ENCODE assay signal across 9 cellular contexts in the genomic region with DNA sequence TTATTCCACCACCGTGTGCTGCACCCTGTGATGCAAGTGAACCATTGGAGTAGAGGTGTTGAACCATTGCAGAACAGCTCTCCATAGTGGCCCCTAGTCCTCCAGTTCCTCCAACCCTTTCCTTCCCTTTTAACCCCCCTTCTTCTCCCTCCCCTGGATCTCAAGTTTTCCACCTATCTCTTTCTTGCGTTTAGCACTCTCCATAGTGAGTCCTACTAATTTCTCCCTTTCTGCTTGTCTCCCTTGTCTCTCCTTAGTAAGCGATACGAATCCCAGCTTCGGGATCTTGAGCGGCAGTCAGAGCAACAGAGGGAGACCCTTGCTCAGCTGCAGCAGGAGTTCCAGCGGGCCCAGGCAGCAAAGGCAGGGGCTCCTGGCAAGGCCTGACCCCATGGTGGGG. TPM values are rescaled to one million over a fixed set of nuclear protein-coding genes. Genes with fewer than 3 reads are reported as not detected.
DNase-seq lines count a peak whose midpoint lies in the region; ATAC-seq, FAIRE-seq and TF ChIP-seq lines count a peak whose summit lies in the region.
"Had no signal": no experiment of that assay in that cellular context is flagged by ENCODE, and none has a peak within 500 bp of the region (broad histone marks: within the 10 kb centered on the region; RNA-seq: fewer than 3 reads in every experiment).

No MANE protein-coding gene starts in this region.

- no peaks in the 10 kb centered on the region for H4K20me1 ChIP-seq in HepG2 (ENCODE audit: insufficient read depth, low read length)

- no peaks in the 10 kb centered on the region for H3K9me3 Mint-ChIP-seq in activated naive CD4-positive, alpha-beta T cell treated with anti-CD3 and anti-CD28 coated beads, Interleukin-2, amount 50 U/mL, for 24 hours
- H3K9me3 Mint-ChIP-seq in activated naive CD8-positive, alpha-beta T cell treated with anti-CD3 and anti-CD28 coated beads for 36 hours, result no peaks in the 10 kb centered on the region
- H3K9me3 Mint-ChIP-seq in type B pancreatic cell, result no peaks in the 10 kb centered on the region

- peak overlapping the region; percentile 73 to 96 (median 94) for H3K4me3 ChIP-seq in HepG2 (replicated peaks in 1 of 3; ENCODE audit: insufficient read depth in 1 of 3, low read depth in 2 of 3, low read length in 3 of 3)

- peaks cover 42% of the 10 kb centered on the region for H3K4me1 Mint-ChIP-seq in activated naive CD4-positive, alpha-beta T cell treated with anti-CD3 and anti-CD28 coated beads, Interleukin-2, amount 50 U/mL, for 24 hours
- H3K4me1 Mint-ChIP-seq in activated naive CD8-positive, alpha-beta T cell treated with anti-CD3 and anti-CD28 coated beads for 36 hours, result peaks cover 26% of the 10 kb centered on the region
- H3K4me1 Mint-ChIP-seq in type B pancreatic cell (ENCODE audit: unreplicated experiment), result peaks cover 25% of the 10 kb centered on the region

- H2AFZ ChIP-seq in HepG2 (ENCODE audit: low read length), result no peak overlapping the region

- H3K4me2 ChIP-seq in HepG2 (ENCODE audit: low read depth, low read length), result peak overlapping the region; percentile 99

- TF ChIP-seq RAD21 in HepG2 (CRISPR knock-in tag; IDR thresholded peaks at IDR 0.05), result no peak

- H3K4me1 ChIP-seq in HepG2 (ENCODE audit: insufficient read depth, low read length), result peaks cover 22% of the 10 kb centered on the region

- CTCF ChIA-PET in HepG2 (lab: Yijun Ruan, JAX; ENCODE audit: low intra/inter-chr PET ratio, low total read pairs), result interaction anchor here (1.4 kb wide), 1 partner anchor 9 kb away, joined by 3 read pairs; no protein-coding TSS in a partner anchor

- H3K27me3 Mint-ChIP-seq in activated naive CD4-positive, alpha-beta T cell treated with anti-CD3 and anti-CD28 coated beads, Interleukin-2, amount 50 U/mL, for 24 hours, result no peaks in the 10 kb centered on the region
- H3K27me3 Mint-ChIP-seq in activated naive CD8-positive, alpha-beta T cell treated with anti-CD3 and anti-CD28 coated beads for 36 hours, result no peaks in the 10 kb centered on the region
- H3K27me3 Mint-ChIP-seq in type B pancreatic cell, result no peaks in the 10 kb centered on the region

- H3K27ac Mint-ChIP-seq in activated naive CD4-positive, alpha-beta T cell treated with anti-CD3 and anti-CD28 coated beads, Interleukin-2, amount 50 U/mL, for 24 hours, result peak overlapping the region; percentile 95
- peak overlapping the region; percentile 97 for H3K27ac Mint-ChIP-seq in activated naive CD8-positive, alpha-beta T cell treated with anti-CD3 and anti-CD28 coated beads for 36 hours
- peak overlapping the region; percentile 92 for H3K27ac Mint-ChIP-seq in type B pancreatic cell

- peaks cover 27% of the 10 kb centered on the region for H3K79me2 ChIP-seq in HepG2 (ENCODE audit: insufficient read depth, low read length)

- H3K9me3 ChIP-seq in HepG2 (ENCODE audit: low read length), result no peaks in the 10 kb centered on the region

- no peak for DNase-seq in activated naive CD4-positive, alpha-beta T cell (lab: John Stamatoyannopoulos, UW)
- DNase-seq in activated naive CD8-positive, alpha-beta T cell treated with anti-CD3 and anti-CD28 coated beads for 36 hours, result no peak
- DNase-seq in HepG2 (ENCODE audit: low spot score), result no peak
- DNase-seq in type B pancreatic cell (ENCODE audit: extremely low spot score, unreplicated experiment), result no peak
- no peak for DNase-seq in NCI-H2171 treated with DMSO at 0.1 percent for 48 hours (lab: John Stamatoyannopoulos, UW)
- no peak for DNase-seq in stimulated activated CD4-positive, alpha-beta T cell treated with anti-CD3 and anti-CD28 coated beads, Interleukin-15, amount 100 ng/mL, for 24 hours
- DNase-seq: DMS79 had no signal

- H3K27me3 ChIP-seq in HepG2 (ENCODE audit: control insufficient read depth in 1 of 2, insufficient read depth in 2 of 2, low read length in 2 of 2), result no peaks in the 10 kb centered on the region; a peak in 1 of 5 replicates

- in situ Hi-C loops in HepG2 (cut with HindIII; ENCODE audit: extremely low pct_ligation_motif_present, low pct_unique_long_range_greater_than_20kb), result loop anchor here (25.0 kb wide), 1 partner anchor 122 kb away; the partner anchor contains the start of genes CUTA, PHF1 and SYNGAP1

- 80% methylated on average over 7 of the region's 7 CpGs for WGBS in HepG2 (ENCODE audit: low lambda C conversion rate)

- ATAC-seq in HepG2, result no peak
- ATAC-seq in GM18873 (IDR thresholded peaks at IDR 0.05; ENCODE audit: low FRiP score, unreplicated experiment), result no peak

- intact Hi-C loops in HepG2 (cut with micrococcal nuclease; ENCODE audit: unreplicated experiment), result no loop called here

- H3K36me3 ChIP-seq in HepG2 (replicated peaks in 1 of 2; ENCODE audit: control insufficient read depth in 1 of 2, insufficient read depth in 2 of 2, low read length in 2 of 2), result peaks cover 14 to 42% of the 10 kb centered on the region in 2 experiments

- H3K4me3 Mint-ChIP-seq in activated naive CD4-positive, alpha-beta T cell treated with anti-CD3 and anti-CD28 coated beads, Interleukin-2, amount 50 U/mL, for 24 hours, result peak overlapping the region; percentile 97
- H3K4me3 Mint-ChIP-seq in activated naive CD8-positive, alpha-beta T cell treated with anti-CD3 and anti-CD28 coated beads for 36 hours, result peak overlapping the region; percentile 99
- H3K4me3 Mint-ChIP-seq in type B pancreatic cell, result peak overlapping the region; percentile 99

- no peak for TF ChIP-seq CTCF in HepG2 (CRISPR knock-in tag; IDR thresholded peaks at IDR 0.05)
- TF ChIP-seq CTCF in type B pancreatic cell (conservative IDR thresholded peaks at IDR 0.05), result no peak

- TF ChIP-seq EP300 in HepG2 (IDR thresholded peaks at IDR 0.05; ENCODE audit: low read depth in 2 of 2, low read length in 2 of 2) (no peak), HepG2 (CRISPR knock-in tag; IDR thresholded peaks at IDR 0.05; ENCODE audit: borderline replicate concordance) (no peak)

- TF ChIP-seq POLR2A in HepG2 (IDR thresholded peaks at IDR 0.05; ENCODE audit: insufficient read depth in 1 of 2, low read depth in 2 of 2, low read length in 2 of 2), result no peak; a peak in 1 of 4 replicates

- BruUV-seq in HepG2 (replicated peaks; lab: Mats Ljungman, UMichigan), result no TSS peak

- peak overlapping the region; percentile 92 for H3K9ac ChIP-seq in HepG2 (ENCODE audit: insufficient read depth, low read depth, low read length)

- H3K36me3 Mint-ChIP-seq in activated naive CD4-positive, alpha-beta T cell treated with anti-CD3 and anti-CD28 coated beads, Interleukin-2, amount 50 U/mL, for 24 hours, result peaks cover 16% of the 10 kb centered on the region
- H3K36me3 Mint-ChIP-seq in activated naive CD8-positive, alpha-beta T cell treated with anti-CD3 and anti-CD28 coated beads for 36 hours, result peaks cover 34% of the 10 kb centered on the region
- H3K36me3 Mint-ChIP-seq in type B pancreatic cell, result peaks cover 13% of the 10 kb centered on the region

- H3K27ac ChIP-seq in HepG2 (ENCODE audit: extremely low read length, insufficient read depth, low read length), result peak overlapping the region; percentile 56

- POLR2A ChIA-PET in HepG2 (lab: Yijun Ruan, JAX), result interaction anchor here (0.7 to 3.4 kb wide), 5 partner anchors 9 to 42 kb away, joined by 3 to 34 read pairs (median 14); partner anchors contain the start of genes B3GALT4, RGL2, RPS18 and VPS52

- no peak for FAIRE-seq in HepG2 (lab: Jason Lieb, UNC)

RNA-seq across cellular contexts. Expression of gene PFDN6, which starts 1.1 kb away (rescaled TPM):
- total RNA-seq in activated naive CD8-positive, alpha-beta T cell treated with anti-CD3 and anti-CD28 coated beads for 36 hours, result 100 to 1,000 TPM; 106 to 107 TPM
- total RNA-seq in HepG2 (2016; rRNA removed; fragmentation: Illumina TruSeq; extraction: Trizol) (87.0 and 118 TPM in 2 replicates), type B pancreatic cell (ENCODE audit: low replicate concordance) (52.9 and 54.5 TPM in 2 replicates)
- 21.9 and 25.1 TPM in 2 replicates for total RNA-seq in HepG2 (2016; cell fraction: cytosol; rRNA removed; fragmentation: Illumina TruSeq; extraction: Trizol; ENCODE audit: low read depth)
- total RNA-seq in HepG2 (2016; cell fraction: insoluble cytoplasmic fraction; rRNA removed; fragmentation: Illumina TruSeq; extraction: Trizol), result 97.0 and 123 TPM in 2 replicates
- 19.5 and 24.7 TPM in 2 replicates for total RNA-seq in HepG2 (2016; cell fraction: membrane; rRNA removed; fragmentation: Illumina TruSeq; extraction: Trizol)
- 35.5 and 41.4 TPM in 2 replicates for total RNA-seq in HepG2 (2016; cell fraction: nucleus; rRNA removed; fragmentation: Illumina TruSeq; extraction: Trizol)
- polyA plus RNA-seq in HepG2 (2011; rRNA removed), result 75.5 and 92.2 TPM in 2 replicates
- polyA plus RNA-seq in HepG2 (2011; cell fraction: cytosol; rRNA removed), result 41.4 and 48.4 TPM in 2 replicates
- polyA plus RNA-seq in HepG2 (2011; cell fraction: nucleus; rRNA removed), result 65.1 and 96.7 TPM in 2 replicates
- 78.6 and 94.5 TPM in 2 replicates for polyA plus RNA-seq in HepG2 (2012)
- 20.6 and 21.5 TPM in 2 replicates for polyA plus RNA-seq in HepG2 (2016; cell fraction: cytosol; fragmentation: Illumina TruSeq; extraction: Trizol; ENCODE audit: low read depth)
- polyA plus RNA-seq in HepG2 (2016; cell fraction: insoluble cytoplasmic fraction; fragmentation: Illumina TruSeq; extraction: Trizol; ENCODE audit: low read depth), result 142 and 148 TPM in 2 replicates
- polyA plus RNA-seq in HepG2 (2016; cell fraction: membrane; fragmentation: Illumina TruSeq; extraction: Trizol; ENCODE audit: low read depth), result 20.0 and 22.3 TPM in 2 replicates
- polyA plus RNA-seq in HepG2 (2016; cell fraction: nucleus; fragmentation: Illumina TruSeq; extraction: Trizol; ENCODE audit: insufficient read depth, low read depth), result 80.0 and 80.7 TPM in 2 replicates
- polyA minus RNA-seq in HepG2 (2011; rRNA and poly(A)+ RNA removed; ENCODE audit: low replicate concordance), result 11.7 and 27.1 TPM in 2 replicates
- 14.2 and 19.7 TPM in 2 replicates for polyA minus RNA-seq in HepG2 (2011; cell fraction: cytosol; rRNA and poly(A)+ RNA removed)
- 28.1 and 34.1 TPM in 2 replicates for polyA minus RNA-seq in HepG2 (2011; cell fraction: nucleus; rRNA and poly(A)+ RNA removed)

RNA-seq across cellular contexts. Expression of gene WDR46, which starts 1.4 kb away (rescaled TPM):
- 100 to 1,000 TPM; 105 to 107 TPM for total RNA-seq in activated naive CD8-positive, alpha-beta T cell treated with anti-CD3 and anti-CD28 coated beads for 36 hours
- total RNA-seq in HepG2 (2016; rRNA removed; fragmentation: Illumina TruSeq; extraction: Trizol) (99.9 and 105 TPM in 2 replicates), type B pancreatic cell (ENCODE audit: low replicate concordance) (53.1 and 67.4 TPM in 2 replicates)
- total RNA-seq in HepG2 (2016; cell fraction: cytosol; rRNA removed; fragmentation: Illumina TruSeq; extraction: Trizol; ENCODE audit: low read depth), result 34.0 and 45.3 TPM in 2 replicates
- total RNA-seq in HepG2 (2016; cell fraction: insoluble cytoplasmic fraction; rRNA removed; fragmentation: Illumina TruSeq; extraction: Trizol), result 93.2 and 108 TPM in 2 replicates
- total RNA-seq in HepG2 (2016; cell fraction: membrane; rRNA removed; fragmentation: Illumina TruSeq; extraction: Trizol), result 44.8 and 48.1 TPM in 2 replicates
- total RNA-seq in HepG2 (2016; cell fraction: nucleus; rRNA removed; fragmentation: Illumina TruSeq; extraction: Trizol), result 67.1 and 84.6 TPM in 2 replicates
- 47.4 and 54.6 TPM in 2 replicates for polyA plus RNA-seq in HepG2 (2011; rRNA removed)
- 33.7 and 44.0 TPM in 2 replicates for polyA plus RNA-seq in HepG2 (2011; cell fraction: cytosol; rRNA removed)
- 100 and 101 TPM in 2 replicates for polyA plus RNA-seq in HepG2 (2011; cell fraction: nucleus; rRNA removed)
- 40.9 and 53.3 TPM in 2 replicates for polyA plus RNA-seq in HepG2 (2012)
- polyA plus RNA-seq in HepG2 (2016; cell fraction: cytosol; fragmentation: Illumina TruSeq; extraction: Trizol; ENCODE audit: low read depth), result 30.0 and 32.0 TPM in 2 replicates
- 82.3 and 87.5 TPM in 2 replicates for polyA plus RNA-seq in HepG2 (2016; cell fraction: insoluble cytoplasmic fraction; fragmentation: Illumina TruSeq; extraction: Trizol; ENCODE audit: low read depth)
- 32.2 and 32.4 TPM in 2 replicates for polyA plus RNA-seq in HepG2 (2016; cell fraction: membrane; fragmentation: Illumina TruSeq; extraction: Trizol; ENCODE audit: low read depth)
- 115 and 128 TPM in 2 replicates for polyA plus RNA-seq in HepG2 (2016; cell fraction: nucleus; fragmentation: Illumina TruSeq; extraction: Trizol; ENCODE audit: insufficient read depth, low read depth)
- 106 and 108 TPM in 2 replicates for polyA minus RNA-seq in HepG2 (2011; rRNA and poly(A)+ RNA removed; ENCODE audit: low replicate concordance)
- 39.5 and 44.8 TPM in 2 replicates for polyA minus RNA-seq in HepG2 (2011; cell fraction: cytosol; rRNA and poly(A)+ RNA removed)
- 38.6 and 63.3 TPM in 2 replicates for polyA minus RNA-seq in HepG2 (2011; cell fraction: nucleus; rRNA and poly(A)+ RNA removed)

RNA-seq across cellular contexts. Expression of gene RGL2, which starts 8.3 kb away (rescaled TPM):
- total RNA-seq in activated naive CD8-positive, alpha-beta T cell treated with anti-CD3 and anti-CD28 coated beads for 36 hours, result 10 to 100 TPM; 15.0 to 17.7 TPM
- total RNA-seq in HepG2 (2016; rRNA removed; fragmentation: Illumina TruSeq; extraction: Trizol) (16.5 and 22.9 TPM in 2 replicates), type B pancreatic cell (ENCODE audit: low replicate concordance) (128 and 176 TPM in 2 replicates)
- 5.6 and 5.8 TPM in 2 replicates for total RNA-seq in HepG2 (2016; cell fraction: cytosol; rRNA removed; fragmentation: Illumina TruSeq; extraction: Trizol; ENCODE audit: low read depth)
- total RNA-seq in HepG2 (2016; cell fraction: insoluble cytoplasmic fraction; rRNA removed; fragmentation: Illumina TruSeq; extraction: Trizol), result 14.4 and 22.0 TPM in 2 replicates
- 14.1 and 14.8 TPM in 2 replicates for total RNA-seq in HepG2 (2016; cell fraction: membrane; rRNA removed; fragmentation: Illumina TruSeq; extraction: Trizol)
- total RNA-seq in HepG2 (2016; cell fraction: nucleus; rRNA removed; fragmentation: Illumina TruSeq; extraction: Trizol), result 21.1 and 24.8 TPM in 2 replicates
- polyA plus RNA-seq in HepG2 (2011; rRNA removed), result 47.4 and 55.8 TPM in 2 replicates
- 24.1 and 32.5 TPM in 2 replicates for polyA plus RNA-seq in HepG2 (2011; cell fraction: cytosol; rRNA removed)
- polyA plus RNA-seq in HepG2 (2011; cell fraction: nucleus; rRNA removed), result 260 and 280 TPM in 2 replicates
- polyA plus RNA-seq in HepG2 (2012), result 33.1 and 35.4 TPM in 2 replicates
- 4.2 and 4.6 TPM in 2 replicates for polyA plus RNA-seq in HepG2 (2016; cell fraction: cytosol; fragmentation: Illumina TruSeq; extraction: Trizol; ENCODE audit: low read depth)
- 12.1 and 14.6 TPM in 2 replicates for polyA plus RNA-seq in HepG2 (2016; cell fraction: insoluble cytoplasmic fraction; fragmentation: Illumina TruSeq; extraction: Trizol; ENCODE audit: low read depth)
- polyA plus RNA-seq in HepG2 (2016; cell fraction: membrane; fragmentation: Illumina TruSeq; extraction: Trizol; ENCODE audit: low read depth), result 9.4 and 10.4 TPM in 2 replicates
- polyA plus RNA-seq in HepG2 (2016; cell fraction: nucleus; fragmentation: Illumina TruSeq; extraction: Trizol; ENCODE audit: insufficient read depth, low read depth), result 53.5 and 54.5 TPM in 2 replicates
- 47.5 and 84.0 TPM in 2 replicates for polyA minus RNA-seq in HepG2 (2011; rRNA and poly(A)+ RNA removed; ENCODE audit: low replicate concordance)
- polyA minus RNA-seq in HepG2 (2011; cell fraction: cytosol; rRNA and poly(A)+ RNA removed), result 16.0 and 18.0 TPM in 2 replicates
- 45.7 and 51.1 TPM in 2 replicates for polyA minus RNA-seq in HepG2 (2011; cell fraction: nucleus; rRNA and poly(A)+ RNA removed)

RNA-seq across cellular contexts. Expression of gene B3GALT4, which starts 13.5 kb away (rescaled TPM):
- 1 to 10 TPM; 1.8 to 2.1 TPM for total RNA-seq in activated naive CD8-positive, alpha-beta T cell treated with anti-CD3 and anti-CD28 coated beads for 36 hours
- total RNA-seq in HepG2 (2016; rRNA removed; fragmentation: Illumina TruSeq; extraction: Trizol) (0.27 TPM in 1 of 2 replicates, not detected in the other), type B pancreatic cell (ENCODE audit: low replicate concordance) (10.1 and 22.2 TPM in 2 replicates)
- not detected in 2 replicates for total RNA-seq in HepG2 (2016; cell fraction: cytosol; rRNA removed; fragmentation: Illumina TruSeq; extraction: Trizol; ENCODE audit: low read depth)
- total RNA-seq in HepG2 (2016; cell fraction: insoluble cytoplasmic fraction; rRNA removed; fragmentation: Illumina TruSeq; extraction: Trizol), result 0.19 TPM in 1 of 2 replicates, not detected in the other
- not detected in 2 replicates for total RNA-seq in HepG2 (2016; cell fraction: membrane; rRNA removed; fragmentation: Illumina TruSeq; extraction: Trizol)
- total RNA-seq in HepG2 (2016; cell fraction: nucleus; rRNA removed; fragmentation: Illumina TruSeq; extraction: Trizol), result 0.37 and 0.56 TPM in 2 replicates
- 0.04 TPM in 1 of 2 replicates, not detected in the other for polyA plus RNA-seq in HepG2 (2011; rRNA removed)
- polyA plus RNA-seq in HepG2 (2011; cell fraction: cytosol; rRNA removed), result not detected in 2 replicates
- 0.26 and 0.31 TPM in 2 replicates for polyA plus RNA-seq in HepG2 (2011; cell fraction: nucleus; rRNA removed)
- 0.27 TPM in 1 of 2 replicates, not detected in the other for polyA plus RNA-seq in HepG2 (2012)
- polyA plus RNA-seq in HepG2 (2016; cell fraction: cytosol; fragmentation: Illumina TruSeq; extraction: Trizol; ENCODE audit: low read depth), result not detected in 2 replicates
- polyA plus RNA-seq in HepG2 (2016; cell fraction: insoluble cytoplasmic fraction; fragmentation: Illumina TruSeq; extraction: Trizol; ENCODE audit: low read depth), result not detected in 2 replicates
- polyA plus RNA-seq in HepG2 (2016; cell fraction: membrane; fragmentation: Illumina TruSeq; extraction: Trizol; ENCODE audit: low read depth), result not detected in 2 replicates
- polyA plus RNA-seq in HepG2 (2016; cell fraction: nucleus; fragmentation: Illumina TruSeq; extraction: Trizol; ENCODE audit: insufficient read depth, low read depth), result not detected in 2 replicates
- polyA minus RNA-seq in HepG2 (2011; rRNA and poly(A)+ RNA removed; ENCODE audit: low replicate concordance), result 0.46 and 1.4 TPM in 2 replicates
- polyA minus RNA-seq in HepG2 (2011; cell fraction: cytosol; rRNA and poly(A)+ RNA removed), result not detected in 2 replicates
- 2.2 and 2.6 TPM in 2 replicates for polyA minus RNA-seq in HepG2 (2011; cell fraction: nucleus; rRNA and poly(A)+ RNA removed)

RNA-seq across cellular contexts. Expression of gene RPS18, which starts 18.6 kb away (rescaled TPM):
- total RNA-seq in activated naive CD8-positive, alpha-beta T cell treated with anti-CD3 and anti-CD28 coated beads for 36 hours, result 1,000 to 10,000 TPM; 3,940 to 3,999 TPM
- 3,896 and 4,448 TPM in 2 replicates for total RNA-seq in HepG2 (2016; rRNA removed; fragmentation: Illumina TruSeq; extraction: Trizol)
- total RNA-seq in HepG2 (2016; cell fraction: cytosol; rRNA removed; fragmentation: Illumina TruSeq; extraction: Trizol; ENCODE audit: low read depth), result 6,850 and 8,085 TPM in 2 replicates
- 4,025 and 4,526 TPM in 2 replicates for total RNA-seq in HepG2 (2016; cell fraction: insoluble cytoplasmic fraction; rRNA removed; fragmentation: Illumina TruSeq; extraction: Trizol)
- 9,877 and 10,431 TPM in 2 replicates for total RNA-seq in HepG2 (2016; cell fraction: membrane; rRNA removed; fragmentation: Illumina TruSeq; extraction: Trizol)
- 1,435 and 1,506 TPM in 2 replicates for total RNA-seq in HepG2 (2016; cell fraction: nucleus; rRNA removed; fragmentation: Illumina TruSeq; extraction: Trizol)
- polyA plus RNA-seq in HepG2 (2011; rRNA removed), result 5,415 and 5,806 TPM in 2 replicates
- polyA plus RNA-seq in HepG2 (2011; cell fraction: cytosol; rRNA removed), result 7,892 and 7,910 TPM in 2 replicates
- polyA plus RNA-seq in HepG2 (2011; cell fraction: nucleus; rRNA removed), result 1,928 and 2,149 TPM in 2 replicates
- polyA plus RNA-seq in HepG2 (2012), result 4,895 and 7,078 TPM in 2 replicates
- polyA plus RNA-seq in HepG2 (2016; cell fraction: cytosol; fragmentation: Illumina TruSeq; extraction: Trizol; ENCODE audit: low read depth), result 7,234 and 7,986 TPM in 2 replicates
- polyA plus RNA-seq in HepG2 (2016; cell fraction: insoluble cytoplasmic fraction; fragmentation: Illumina TruSeq; extraction: Trizol; ENCODE audit: low read depth), result 4,048 and 4,456 TPM in 2 replicates
- polyA plus RNA-seq in HepG2 (2016; cell fraction: membrane; fragmentation: Illumina TruSeq; extraction: Trizol; ENCODE audit: low read depth), result 9,329 and 9,343 TPM in 2 replicates
- 2,456 and 2,595 TPM in 2 replicates for polyA plus RNA-seq in HepG2 (2016; cell fraction: nucleus; fragmentation: Illumina TruSeq; extraction: Trizol; ENCODE audit: insufficient read depth, low read depth)
- polyA minus RNA-seq in HepG2 (2011; rRNA and poly(A)+ RNA removed; ENCODE audit: low replicate concordance), result 1,646 and 2,177 TPM in 2 replicates
- 879 and 1,018 TPM in 2 replicates for polyA minus RNA-seq in HepG2 (2011; cell fraction: cytosol; rRNA and poly(A)+ RNA removed)
- 337 and 498 TPM in 2 replicates for polyA minus RNA-seq in HepG2 (2011; cell fraction: nucleus; rRNA and poly(A)+ RNA removed)
- 3,043 and 3,480 TPM in 2 replicates for total RNA-seq in type B pancreatic cell (ENCODE audit: low replicate concordance)
